ENCODE assay signal across 8 cellular contexts in the genomic region with DNA sequence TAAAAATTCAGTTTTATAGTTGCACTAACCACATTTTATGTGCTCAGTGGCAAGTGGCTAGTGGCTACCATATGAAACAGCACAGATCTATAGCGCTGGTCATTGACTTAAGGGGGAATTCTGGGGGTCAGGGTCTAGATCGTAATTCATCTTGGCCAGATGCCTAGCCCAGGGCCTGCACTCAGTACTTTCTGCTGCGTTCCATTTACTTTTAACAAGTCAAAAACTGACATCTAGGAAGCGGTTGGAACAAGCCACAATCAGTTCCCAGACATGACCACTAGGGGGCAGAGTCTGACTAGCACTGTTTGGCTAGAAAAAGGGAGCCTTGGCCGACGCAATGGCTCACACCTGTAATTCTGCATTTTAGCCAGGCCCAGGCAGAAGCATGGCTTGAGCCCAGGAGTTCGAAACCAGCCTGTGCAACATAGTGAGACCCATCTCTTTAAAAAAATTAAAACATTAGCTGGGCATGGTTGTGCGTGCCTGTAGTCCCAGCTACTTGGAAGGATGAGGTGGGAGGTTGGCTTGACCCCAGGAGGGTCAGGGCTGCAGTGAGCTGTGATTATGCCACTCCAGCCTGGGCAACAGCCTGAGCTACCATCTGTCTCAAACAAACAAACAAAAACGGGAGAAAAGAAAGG. TPM values are rescaled to one million over a fixed set of nuclear protein-coding genes. Genes with fewer than 3 reads are reported as not detected.
DNase-seq lines count a peak whose midpoint lies in the region; TF ChIP-seq lines count a peak whose summit lies in the region.

No MANE protein-coding gene starts in this region.

- H2BK15ac ChIP-seq in mesendoderm (replicated peaks; ENCODE audit: low read depth): no peak overlapping the region

- H3K4me2 ChIP-seq in mesendoderm (ENCODE audit: low read length): no peak overlapping the region

- no peaks in the 10 kb centered on the region for H3K36me3 ChIP-seq in effector memory CD4-positive, alpha-beta T cell (ENCODE audit: control insufficient read depth, insufficient read depth, low read length)
- no peaks in the 10 kb centered on the region for H3K36me3 ChIP-seq in mesendoderm (ENCODE audit: control insufficient read depth, insufficient read depth, low read length)

- H3K79me2 ChIP-seq in mesendoderm (ENCODE audit: control insufficient read depth, insufficient read depth, low read length): no peaks in the 10 kb centered on the region

- H3K27me3 ChIP-seq in HL-60 (ENCODE audit: insufficient read depth, poor library complexity, severe bottlenecking): no peaks in the 10 kb centered on the region
- no peaks in the 10 kb centered on the region for H3K27me3 ChIP-seq in effector memory CD4-positive, alpha-beta T cell (replicated peaks; ENCODE audit: control insufficient read depth, insufficient read depth, low read length, poor library complexity, severe bottlenecking)
- H3K27me3 ChIP-seq in mesendoderm (ENCODE audit: insufficient read depth, low read length, poor library complexity): no peaks in the 10 kb centered on the region

- TF ChIP-seq CTCF in AG09309 (IDR thresholded peaks at IDR 0.05; ENCODE audit: control insufficient read depth, insufficient read depth, low read depth, low read length, missing control alignments) (peak; percentile 91), HL-60 (IDR thresholded peaks at IDR 0.05; ENCODE audit: insufficient read depth, low read length) (peak; percentile 87)

- H3K56ac ChIP-seq in mesendoderm (ENCODE audit: low read length): no peak overlapping the region

- H4K5ac ChIP-seq in mesendoderm (ENCODE audit: low read length): no peak overlapping the region

- no peaks in the 10 kb centered on the region for H3K4me1 ChIP-seq in effector memory CD4-positive, alpha-beta T cell (ENCODE audit: control insufficient read depth, insufficient read depth, low read length, poor library complexity, severe bottlenecking)
- H3K4me1 ChIP-seq in mesendoderm (ENCODE audit: control insufficient read depth, low read depth, low read length): no peaks in the 10 kb centered on the region

- H3K4ac ChIP-seq in mesendoderm (ENCODE audit: low read depth, low read length): no peak overlapping the region

- H4K8ac ChIP-seq in mesendoderm (ENCODE audit: low read depth, low read length): no peak overlapping the region

- no peaks in the 10 kb centered on the region for H3K9me3 ChIP-seq in effector memory CD4-positive, alpha-beta T cell (ENCODE audit: control insufficient read depth, low read length)

- no CpG with 5 or more reads among the region's 9 CpGs for WGBS in mesendoderm (ENCODE audit: extremely low coverage, insufficient coverage, low lambda C conversion rate)

- no peak overlapping the region for H3K23ac ChIP-seq in mesendoderm (ENCODE audit: low read length)

- DNase-seq in AG09309 (ENCODE audit: low read depth) (no peak), GM19238 (ENCODE audit: insufficient read length, low spot score) (peak; percentile 41), HL-60 (ENCODE audit: low read depth in 1 of 2, low spot score in 1 of 2) (peak; percentile 78 to 93), NCI-H82 treated with DMSO at 0.1 percent for 48 hours (lab: John Stamatoyannopoulos, UW; ENCODE audit: unreplicated experiment) (peak; percentile 66), mesendoderm (peak; percentile 92)
- peak; percentile 92 to 94 for DNase-seq in activated CD4-positive, alpha-beta T cell treated with anti-CD3 and anti-CD28 coated beads, Interleukin-2, amount 50 U/mL, for 48 hours
- peak; percentile 67 to 80 (median 77) for DNase-seq in effector memory CD4-positive, alpha-beta T cell
- peak; percentile 66 to 84 for DNase-seq in stimulated activated CD8-positive, alpha-beta memory T cell treated with anti-CD3 and anti-CD28 coated beads, Interleukin-2, amount 100 ng/mL, for 48 hours (ENCODE audit: low read depth in 2 of 2)

- no peak overlapping the region for H3K9ac ChIP-seq in mesendoderm (ENCODE audit: low read length)

- no peak overlapping the region for H2BK120ac ChIP-seq in mesendoderm (ENCODE audit: low read depth, low read length)

- H2BK5ac ChIP-seq in mesendoderm (ENCODE audit: low read length): no peak overlapping the region

- H3K4me3 ChIP-seq in AG09309 (ENCODE audit: control insufficient read depth, low read depth, low read length) (no peak overlapping the region), HL-60 (replicated peaks; ENCODE audit: insufficient read depth, low read length) (no peak overlapping the region), mesendoderm (ENCODE audit: low read length) (no peak overlapping the region)
- H3K4me3 ChIP-seq in effector memory CD4-positive, alpha-beta T cell (ENCODE audit: insufficient read depth, low read depth, low read length, poor library complexity, severe bottlenecking): no peak overlapping the region

- H3K18ac ChIP-seq in mesendoderm (ENCODE audit: low read length): no peak overlapping the region

- H3K27ac ChIP-seq in HL-60 (replicated peaks): no peak overlapping the region; the same call in 1 of the 2 replicates
- no peak overlapping the region for H3K27ac ChIP-seq in effector memory CD4-positive, alpha-beta T cell (ENCODE audit: insufficient read depth, low read length, poor library complexity, severe bottlenecking)
- no peak overlapping the region for H3K27ac ChIP-seq in mesendoderm (ENCODE audit: low read depth, low read length)

- no peak overlapping the region for H2AK5ac ChIP-seq in mesendoderm (ENCODE audit: low read length)

- H3K79me1 ChIP-seq in mesendoderm (ENCODE audit: low read length): no peaks in the 10 kb centered on the region

RNA-seq across cellular contexts. Expression of a gene that starts 9.0 kb away (rescaled TPM):
- polyA plus RNA-seq in mesendoderm (2013, experiment 1 of 2): 20.7 TPM
- polyA plus RNA-seq in mesendoderm (2013, experiment 2 of 2): 17.9 TPM

RNA-seq across cellular contexts. Expression of a gene that starts 31.0 kb away (rescaled TPM):
- 36.7 TPM for polyA plus RNA-seq in mesendoderm (2013, experiment 1 of 2)
- polyA plus RNA-seq in mesendoderm (2013, experiment 2 of 2): 36.3 TPM

RNA-seq across cellular contexts. Expression of a gene that starts 31.4 kb away (rescaled TPM):
- polyA plus RNA-seq in mesendoderm (2013, experiment 1 of 2): 63.9 TPM
- 62.4 TPM for polyA plus RNA-seq in mesendoderm (2013, experiment 2 of 2)

RNA-seq across cellular contexts. Expression of a gene that starts 40.5 kb away (rescaled TPM):
- 0.10 TPM for polyA plus RNA-seq in mesendoderm (2013, experiment 1 of 2)
- 0.13 TPM for polyA plus RNA-seq in mesendoderm (2013, experiment 2 of 2)

RNA-seq across cellular contexts. Expression of a gene that starts 55.4 kb away (rescaled TPM):
- polyA plus RNA-seq in mesendoderm (2013, experiment 1 of 2): not detected
- not detected for polyA plus RNA-seq in mesendoderm (2013, experiment 2 of 2)
